19 cellular contexts compared by ENCODE assay signal in the genomic region with DNA sequence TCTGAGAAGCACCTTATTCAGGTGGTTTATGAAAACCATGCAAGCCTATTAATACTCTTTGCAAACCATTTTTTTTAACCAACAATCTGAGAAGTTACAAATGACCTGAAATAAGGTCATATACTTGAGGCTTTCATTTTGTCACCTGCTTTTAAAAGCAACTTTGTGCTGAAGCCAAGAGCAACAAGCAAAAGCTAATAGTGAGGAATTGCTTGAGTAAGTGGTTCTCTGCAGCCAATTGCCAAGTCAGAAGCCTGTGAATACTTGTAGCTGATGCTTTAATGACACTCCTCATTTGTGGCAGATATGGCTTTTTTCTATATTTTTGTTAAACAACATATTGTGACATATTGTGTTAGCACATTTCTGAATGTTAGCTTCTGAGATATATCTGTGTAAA.
"Had no signal": no experiment of that assay in that cellular context is flagged by ENCODE, and none has a peak within 500 bp of the region (broad histone marks: within the 10 kb centered on the region; RNA-seq: fewer than 3 reads in every experiment).

No MANE protein-coding gene starts in this region.

- H3K4me1 ChIP-seq: right lobe of liver had no signal

- H3K27me3 ChIP-seq: esophagus squamous epithelium, gastroesophageal sphincter, right lobe of liver, tibial artery, upper lobe of left lung, uterus had no signal

- H3K4me3 ChIP-seq: esophagus squamous epithelium, gastroesophageal sphincter, psoas muscle, right lobe of liver, tibial artery, upper lobe of left lung, uterus had no signal

- H3K36me3 ChIP-seq: esophagus squamous epithelium, gastroesophageal sphincter, right lobe of liver, tibial artery, upper lobe of left lung, uterus had no signal

- ATAC-seq: gastroesophageal sphincter; left colon; naive thymus-derived CD4-positive, alpha-beta T cell; psoas muscle; right lobe of liver; stimulated activated memory B cell treated with anti-CD40 and anti-IgM and Interleukin-4, amounts not matched to agents 10 μg/mL and 1 μg/mL and 100 μg/mL, for 72 hours had no signal

- DNase-seq: dermis blood vessel endothelial cell; esophagus squamous epithelium; foreskin fibroblast; glutamatergic neuron; immature natural killer cell; kidney; left colon; mammary epithelial cell; naive thymus-derived CD4-positive, alpha-beta T cell; nephron progenitor cell; psoas muscle; retina; right lobe of liver; stimulated activated CD4-positive, alpha-beta T cell treated with anti-CD3 and anti-CD28 coated beads, Interleukin-4, amount 100 ng/mL, for 24 hours; tibial artery; upper lobe of left lung; uterus had no signal

- H3K27ac ChIP-seq: esophagus squamous epithelium, gastroesophageal sphincter, psoas muscle, right lobe of liver, tibial artery, upper lobe of left lung, uterus had no signal

- H3K9me3 ChIP-seq: esophagus squamous epithelium, gastroesophageal sphincter, psoas muscle, right lobe of liver, tibial artery, upper lobe of left lung, uterus had no signal
